ENCODE assay signal across 15 cellular contexts in the genomic region with DNA sequence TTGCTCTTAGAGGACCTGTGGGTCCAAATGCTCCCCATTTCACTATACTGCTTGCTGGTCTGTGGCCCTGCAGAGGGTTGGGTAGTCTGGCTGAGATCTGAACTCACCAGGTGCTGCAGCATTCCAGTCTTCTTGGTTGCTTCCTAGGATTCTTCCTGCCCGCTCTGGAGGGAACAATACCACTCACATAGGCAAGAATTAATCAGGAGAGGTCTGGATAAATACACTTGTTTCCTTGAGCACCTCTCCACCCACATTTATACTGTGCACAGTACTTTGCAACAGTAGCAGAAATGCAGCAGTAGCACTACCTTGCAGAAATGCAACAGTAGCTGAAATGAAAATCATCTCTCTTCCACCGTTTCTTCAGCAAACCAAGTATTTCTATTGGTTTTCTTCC.
DNase-seq lines count a peak whose midpoint lies in the region; ATAC-seq and TF ChIP-seq lines count a peak whose summit lies in the region.
"Had no signal": no experiment of that assay in that cellular context is flagged by ENCODE, and none has a peak within 500 bp of the region (broad histone marks: within the 10 kb centered on the region; RNA-seq: fewer than 3 reads in every experiment).

No MANE protein-coding gene starts in this region.

- H3K9me3 ChIP-seq in lower lobe of right lung (no peaks in the 10 kb centered on the region), body of pancreas (no peaks in the 10 kb centered on the region)
- H3K9me3 ChIP-seq: BLaER1, HAP-1 had no signal

- H3K27me3 Mint-ChIP-seq in endothelial cell (ENCODE audit: unreplicated experiment): no peaks in the 10 kb centered on the region
- H3K27me3 Mint-ChIP-seq: CD4-positive, CD25-positive, alpha-beta regulatory T cell had no signal

- H3K4me3 ChIP-seq in lower lobe of right lung: no peak overlapping the region
- H3K4me3 ChIP-seq in body of pancreas: no peak overlapping the region
- H3K4me3 ChIP-seq: BLaER1, GM23248, HAP-1 had no signal

- WGBS in body of pancreas, 2 donors: 89% methylated on average over 2 of the region's 2 CpGs

- ATAC-seq in lower lobe of right lung: peak; percentile 39 to 69
- ATAC-seq in HG03571 (IDR thresholded peaks at IDR 0.05; ENCODE audit: unreplicated experiment): no peak
- no peak for ATAC-seq in GM19467 (IDR thresholded peaks at IDR 0.05; ENCODE audit: unreplicated experiment)
- ATAC-seq in body of pancreas: no peak

- peaks cover 67% of the 10 kb centered on the region for H3K36me3 Mint-ChIP-seq in endothelial cell (ENCODE audit: low read depth, unreplicated experiment)
- H3K36me3 Mint-ChIP-seq: CD4-positive, CD25-positive, alpha-beta regulatory T cell; CD8-positive, alpha-beta memory T cell had no signal

- H3K27me3 ChIP-seq in lower lobe of right lung (ENCODE audit: low read depth): no peaks in the 10 kb centered on the region
- H3K27me3 ChIP-seq in body of pancreas: no peaks in the 10 kb centered on the region
- H3K27me3 ChIP-seq: BLaER1 had no signal

- H3K4me1 ChIP-seq in lower lobe of right lung (no peaks in the 10 kb centered on the region), body of pancreas (no peaks in the 10 kb centered on the region)
- H3K4me1 ChIP-seq: HAP-1 had no signal

- intact Hi-C loops in lower lobe of right lung (cut with DNase I) (no loop called here), body of pancreas (cut with DNase I) (no loop called here)

- peaks cover 12% of the 10 kb centered on the region for H3K4me1 Mint-ChIP-seq in endothelial cell (ENCODE audit: unreplicated experiment)
- H3K4me1 Mint-ChIP-seq: CD4-positive, CD25-positive, alpha-beta regulatory T cell; CD8-positive, alpha-beta memory T cell had no signal

- H3K27ac Mint-ChIP-seq in endothelial cell (ENCODE audit: unreplicated experiment): peak overlapping the region; percentile 53
- H3K27ac Mint-ChIP-seq: CD4-positive, CD25-positive, alpha-beta regulatory T cell; CD8-positive, alpha-beta memory T cell had no signal

- TF ChIP-seq CTCF in endothelial cell (IDR thresholded peaks at IDR 0.05; ENCODE audit: unreplicated experiment) (no peak), lower lobe of right lung (IDR thresholded peaks at IDR 0.05) (no peak), body of pancreas (IDR thresholded peaks at IDR 0.05) (no peak)

- no peak overlapping the region for H3K27ac ChIP-seq in lower lobe of right lung
- H3K27ac ChIP-seq in body of pancreas: no peak overlapping the region
- H3K27ac ChIP-seq: BLaER1, C4-2B, GM23248 had no signal

- TF ChIP-seq POLR2A in body of pancreas (IDR thresholded peaks at IDR 0.05): no peak

- H3K4me3 Mint-ChIP-seq in endothelial cell (ENCODE audit: unreplicated experiment): peak overlapping the region; percentile 52
- H3K4me3 Mint-ChIP-seq: CD4-positive, CD25-positive, alpha-beta regulatory T cell had no signal

- peaks cover 53% of the 10 kb centered on the region for H3K36me3 ChIP-seq in lower lobe of right lung
- peaks cover 0 to 6% of the 10 kb centered on the region in 2 donors for H3K36me3 ChIP-seq in body of pancreas (replicated peaks in 1 of 2; ENCODE audit: insufficient read depth in 1 of 2, low read depth in 2 of 2)
- H3K36me3 ChIP-seq: BLaER1, HAP-1 had no signal

- no peaks in the 10 kb centered on the region for H3K9me3 Mint-ChIP-seq in endothelial cell (ENCODE audit: unreplicated experiment)

- DNase-seq in DMS79 (lab: John Stamatoyannopoulos, UW): peak; percentile 50
- peak; percentile 41 for DNase-seq in DMS79 treated with DMSO at 0.1 percent for 48 hours (lab: John Stamatoyannopoulos, UW)
- DNase-seq in endothelial cell (ENCODE audit: low spot score): no peak
- DNase-seq in lower lobe of right lung: no peak
- no peak for DNase-seq in body of pancreas
- DNase-seq: CD4-positive, CD25-positive, alpha-beta regulatory T cell; CD8-positive, alpha-beta memory T cell; DMS 273 treated with DMSO at 0.1 percent for 48 hours; DND-41; GM23248 had no signal

Comparison
In these comparisons a context has a peak if more than half of its experiments do, and no peak if none do; other contexts are left out.
1. DNase-seq: peak in DMS79 (single experiment) and DMS79 treated with DMSO at 0.1 percent for 48 hours (single experiment); none in endothelial cell (single experiment), lower lobe of right lung (single experiment) and body of pancreas (0 of 4).
2. ATAC-seq: peak in lower lobe of right lung (2 of 2); none in HG03571 (single experiment), GM19467 (single experiment) and body of pancreas (single experiment).